Comparison of ENCODE assay signal across 18 cellular contexts in the genomic region with DNA sequence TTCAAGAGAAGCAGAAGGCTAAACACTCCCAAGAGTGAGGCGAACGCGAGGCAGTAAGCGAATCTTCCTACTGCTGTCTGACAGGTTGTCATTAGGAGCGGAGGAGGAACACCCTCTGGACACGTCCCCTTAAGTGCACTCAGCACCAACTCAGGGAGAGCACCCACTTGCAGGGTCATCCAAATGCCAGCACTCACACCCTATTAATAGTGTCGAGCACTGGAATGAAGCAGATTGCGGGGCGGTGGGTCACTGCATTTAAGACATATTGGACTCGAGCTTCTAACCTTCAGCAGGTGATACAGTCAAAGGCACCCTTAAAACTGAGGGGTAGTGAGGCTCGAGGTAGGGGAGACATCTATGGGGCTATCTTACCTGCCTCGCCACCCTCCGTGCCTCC. TPM values are rescaled to one million over a fixed set of nuclear protein-coding genes. Genes with fewer than 3 reads are reported as not detected.
DNase-seq lines count a peak whose midpoint lies in the region; ATAC-seq and TF ChIP-seq lines count a peak whose summit lies in the region.
"Had no signal": no experiment of that assay in that cellular context is flagged by ENCODE, and none has a peak within 500 bp of the region (broad histone marks: within the 10 kb centered on the region; RNA-seq: fewer than 3 reads in every experiment).

No MANE protein-coding gene starts in this region.

- no peak for ATAC-seq in CD4-positive, CD25-positive, alpha-beta regulatory T cell (ENCODE audit: low read depth in 2 of 2)
- ATAC-seq in naive thymus-derived CD4-positive, alpha-beta T cell: no peak
- no peak for ATAC-seq in HG03378 (IDR thresholded peaks at IDR 0.05; ENCODE audit: unreplicated experiment)
- ATAC-seq: PC-3 had no signal

- peaks cover 33% of the 10 kb centered on the region for H3K36me3 ChIP-seq in CD4-positive, CD25-positive, alpha-beta regulatory T cell (ENCODE audit: control insufficient read depth, insufficient read depth, low read length)
- peaks cover 23% of the 10 kb centered on the region for H3K36me3 ChIP-seq in CD4-positive, alpha-beta memory T cell (ENCODE audit: insufficient read depth, low read length)
- peaks cover 0 to 36% of the 10 kb centered on the region in 2 donors for H3K36me3 ChIP-seq in adrenal gland (replicated peaks in 1 of 2)
- H3K36me3 ChIP-seq in naive thymus-derived CD4-positive, alpha-beta T cell (ENCODE audit: control insufficient read depth in 2 of 3, insufficient read depth in 3 of 3, low read length in 3 of 3): peaks cover 0 to 24% (median 0%) of the 10 kb centered on the region in 3 experiments
- H3K36me3 ChIP-seq: SJSA1 had no signal

- peaks cover 34% of the 10 kb centered on the region for H3K36me3 Mint-ChIP-seq in CD4-positive, CD25-positive, alpha-beta regulatory T cell
- H3K36me3 Mint-ChIP-seq in CD4-positive, alpha-beta memory T cell: peaks cover 50 to 62% of the 10 kb centered on the region in 2 donors
- peaks cover 17 to 60% (median 51%) of the 10 kb centered on the region in 5 donors for H3K36me3 Mint-ChIP-seq in naive thymus-derived CD4-positive, alpha-beta T cell

- H3K27ac Mint-ChIP-seq in CD4-positive, CD25-positive, alpha-beta regulatory T cell: peak overlapping the region in 1 of 3 donors; percentile 94
- peak overlapping the region; percentile 66 to 96 (median 85) for H3K27ac Mint-ChIP-seq in CD4-positive, alpha-beta memory T cell
- H3K27ac Mint-ChIP-seq in naive thymus-derived CD4-positive, alpha-beta T cell: peak overlapping the region in 7 of 9 donors; percentile 54 to 91 (median 83)

- peak overlapping the region in 3 of 4 donors; percentile 42 to 82 (median 72) for H3K4me3 Mint-ChIP-seq in CD4-positive, CD25-positive, alpha-beta regulatory T cell
- peak overlapping the region in 7 of 8 donors; percentile 70 to 90 (median 78) for H3K4me3 Mint-ChIP-seq in CD4-positive, alpha-beta memory T cell
- H3K4me3 Mint-ChIP-seq in naive thymus-derived CD4-positive, alpha-beta T cell: peak overlapping the region; percentile 53 to 77 (median 74)

- H3K4me1 ChIP-seq in CD4-positive, CD25-positive, alpha-beta regulatory T cell (ENCODE audit: control insufficient read depth, insufficient read depth, low read length, poor library complexity, severe bottlenecking): peaks cover 51% of the 10 kb centered on the region
- peaks cover 87% of the 10 kb centered on the region for H3K4me1 ChIP-seq in CD4-positive, alpha-beta memory T cell (ENCODE audit: insufficient read depth, low read length)
- H3K4me1 ChIP-seq in adrenal gland (replicated peaks in 1 of 2): peaks cover 34 to 58% of the 10 kb centered on the region in 2 donors
- peaks cover 34 to 62% of the 10 kb centered on the region in 2 donors for H3K4me1 ChIP-seq in naive thymus-derived CD4-positive, alpha-beta T cell (ENCODE audit: control insufficient read depth in 2 of 2, insufficient read depth in 2 of 2, low read length in 2 of 2)

- no peak for DNase-seq in CD4-positive, CD25-positive, alpha-beta regulatory T cell
- DNase-seq in CD4-positive, alpha-beta memory T cell: no peak
- DNase-seq in adrenal gland (no peak), OCI-M1 (lab: John Stamatoyannopoulos, UW) (no peak), dermis blood vessel endothelial cell (no peak)
- no peak for DNase-seq in naive thymus-derived CD4-positive, alpha-beta T cell
- DNase-seq: activated CD4-positive, alpha-beta T cell treated with anti-CD3 and anti-CD28 coated beads for 1 hour; GOT3; NCI-H1105 treated with DMSO at 0.1 percent for 48 hours; NCI-H2171 treated with DMSO at 0.1 percent for 48 hours; NCI-H774; PC-3; T1000 had no signal

- H3K9me3 ChIP-seq in CD4-positive, CD25-positive, alpha-beta regulatory T cell (ENCODE audit: control insufficient read depth in 2 of 2, low read length in 2 of 2): no peaks in the 10 kb centered on the region
- H3K9me3 ChIP-seq in CD4-positive, alpha-beta memory T cell (ENCODE audit: control insufficient read depth in 1 of 2, low read length in 2 of 2): no peaks in the 10 kb centered on the region
- no peaks in the 10 kb centered on the region for H3K9me3 ChIP-seq in adrenal gland (replicated peaks in 1 of 3)
- no peaks in the 10 kb centered on the region for H3K9me3 ChIP-seq in naive thymus-derived CD4-positive, alpha-beta T cell (ENCODE audit: control insufficient read depth in 2 of 3, low read length in 3 of 3)
- H3K9me3 ChIP-seq: ascending aorta, neutrophil, SJSA1 had no signal

- CTCF ChIA-PET in CD4-positive, alpha-beta memory T cell (lab: Charles Lee; ENCODE audit: partially characterized antibody): interaction anchor here (0.9 to 1.5 kb wide), 4 partner anchors 8 to 36 kb away, joined by 3 to 10 read pairs (median 5); no protein-coding TSS in a partner anchor
- CTCF ChIA-PET in naive thymus-derived CD4-positive, alpha-beta T cell (lab: Charles Lee): interaction anchor here (0.5 to 2.0 kb wide), 6 partner anchors 7 to 38 kb away, joined by 3 to 14 read pairs (median 3); no protein-coding TSS in a partner anchor

- no peaks in the 10 kb centered on the region for H3K9me3 Mint-ChIP-seq in CD4-positive, CD25-positive, alpha-beta regulatory T cell
- H3K9me3 Mint-ChIP-seq in CD4-positive, alpha-beta memory T cell: no peaks in the 10 kb centered on the region
- H3K9me3 Mint-ChIP-seq in naive thymus-derived CD4-positive, alpha-beta T cell: no peaks in the 10 kb centered on the region
- H3K9me3 Mint-ChIP-seq: activated T-helper 2 cell treated with anti-CD3 and anti-CD28 coated beads, Interferon-gamma antibody, Interleukin-2, Interleukin-4, amounts not matched to agents 10 μg/mL and 5 μg/mL and 100 μg/mL, durations not matched to agents 14 hours and 24 hours and 36 hours had no signal

- peaks cover 21 to 65% (median 46%) of the 10 kb centered on the region in 4 donors for H3K4me1 Mint-ChIP-seq in CD4-positive, CD25-positive, alpha-beta regulatory T cell
- peaks cover 51 to 93% (median 68%) of the 10 kb centered on the region in 4 donors for H3K4me1 Mint-ChIP-seq in CD4-positive, alpha-beta memory T cell
- peaks cover 38 to 78% (median 70%) of the 10 kb centered on the region in 7 donors for H3K4me1 Mint-ChIP-seq in naive thymus-derived CD4-positive, alpha-beta T cell

- H3K27ac ChIP-seq in CD4-positive, CD25-positive, alpha-beta regulatory T cell (ENCODE audit: insufficient read depth, low read length, poor library complexity, severe bottlenecking): no peak overlapping the region
- H3K27ac ChIP-seq in CD4-positive, alpha-beta memory T cell (ENCODE audit: low read depth, low read length): no peak overlapping the region
- peak overlapping the region in 3 of 5 donors; percentile 71 to 92 (median 81) for H3K27ac ChIP-seq in adrenal gland
- H3K27ac ChIP-seq in naive thymus-derived CD4-positive, alpha-beta T cell (ENCODE audit: low read depth, low read length): no peak overlapping the region
- H3K27ac ChIP-seq: ascending aorta, SJSA1 had no signal

- peaks cover under 1% of the 10 kb centered on the region for H3K27me3 Mint-ChIP-seq in CD4-positive, CD25-positive, alpha-beta regulatory T cell
- no peaks in the 10 kb centered on the region for H3K27me3 Mint-ChIP-seq in CD4-positive, alpha-beta memory T cell
- no peaks in the 10 kb centered on the region for H3K27me3 Mint-ChIP-seq in naive thymus-derived CD4-positive, alpha-beta T cell

- intact Hi-C loops in CD4-positive, alpha-beta memory T cell (cut with micrococcal nuclease): no loop called here
- intact Hi-C loops in adrenal gland (cut with DNase I): no loop called here
- intact Hi-C loops in naive thymus-derived CD4-positive, alpha-beta T cell (cut with micrococcal nuclease): loop anchor here in 1 of 2 donors (2.0 kb wide), 1 partner anchor 17 kb away; no protein-coding TSS in a partner anchor

- WGBS in adrenal gland, 4 donors: 89 to 94% (median 90%) methylated on average over 12 to 13 of the region's 13 CpGs

- peak overlapping the region; percentile 51 for H3K4me3 ChIP-seq in CD4-positive, CD25-positive, alpha-beta regulatory T cell (ENCODE audit: low read depth, low read length)
- no peak overlapping the region for H3K4me3 ChIP-seq in CD4-positive, alpha-beta memory T cell (ENCODE audit: low read length in 2 of 2)
- no peak overlapping the region for H3K4me3 ChIP-seq in adrenal gland
- H3K4me3 ChIP-seq in naive thymus-derived CD4-positive, alpha-beta T cell (ENCODE audit: low read length): peak overlapping the region; percentile 37
- H3K4me3 ChIP-seq: ascending aorta, SJSA1 had no signal

- POLR2A ChIA-PET in CD4-positive, alpha-beta memory T cell (lab: Charles Lee; ENCODE audit: partially characterized antibody): interaction anchor here (0.6 to 2.1 kb wide), 12 partner anchors 9 to 98 kb away, joined by 3 to 18 read pairs (median 6); a partner anchor contains a TSS
- POLR2A ChIA-PET in naive thymus-derived CD4-positive, alpha-beta T cell (lab: Charles Lee): interaction anchor here (0.8 to 2.2 kb wide), 7 partner anchors 8 to 19 kb away, joined by 3 to 9 read pairs (median 3); no protein-coding TSS in a partner anchor

- no peak for TF ChIP-seq CTCF in adrenal gland (IDR thresholded peaks at IDR 0.05)

- no peak for TF ChIP-seq POLR2A in adrenal gland (IDR thresholded peaks at IDR 0.05)

- H3K27me3 ChIP-seq in CD4-positive, CD25-positive, alpha-beta regulatory T cell (ENCODE audit: control insufficient read depth, insufficient read depth, low read length): no peaks in the 10 kb centered on the region
- H3K27me3 ChIP-seq in CD4-positive, alpha-beta memory T cell (ENCODE audit: insufficient read depth, low read length): no peaks in the 10 kb centered on the region
- no peaks in the 10 kb centered on the region for H3K27me3 ChIP-seq in adrenal gland
- H3K27me3 ChIP-seq in naive thymus-derived CD4-positive, alpha-beta T cell (ENCODE audit: control insufficient read depth in 2 of 2, insufficient read depth in 2 of 2, low read length in 2 of 2): no peaks in the 10 kb centered on the region
- H3K27me3 ChIP-seq: ascending aorta, neutrophil, SJSA1 had no signal

RNA-seq across cellular contexts. Expression of a gene that starts 28.7 kb away (rescaled TPM):
- 68.6 TPM for total RNA-seq in CD4-positive, CD25-positive, alpha-beta regulatory T cell
- polyA plus RNA-seq in CD4-positive, CD25-positive, alpha-beta regulatory T cell: 10 to 100 TPM; 24.7 to 40.1 (median 31.6) TPM
- 10 to 100 TPM; 55.8 to 56.9 TPM for total RNA-seq in CD4-positive, alpha-beta memory T cell
- polyA plus RNA-seq in CD4-positive, alpha-beta memory T cell: 100 to 1,000 TPM in 1 of 2 donors, 10 to 100 TPM in 1; 48.2 to 118 TPM
- total RNA-seq in adrenal gland (100 to 1,000 TPM; 134 to 830 (median 180) TPM), dermis blood vessel endothelial cell (134 and 145 TPM in 2 replicates)
- 1,000 to 10,000 TPM in 1 of 3 donors, 100 to 1,000 TPM in 2; 119 to 1,158 (median 135) TPM for polyA plus RNA-seq in adrenal gland
- total RNA-seq in naive thymus-derived CD4-positive, alpha-beta T cell: 10 to 100 TPM; 18.5 to 64.7 (median 39.5) TPM
- 10 to 100 TPM; 38.2 to 49.6 TPM for polyA plus RNA-seq in naive thymus-derived CD4-positive, alpha-beta T cell

Comparison
In these comparisons a context has a peak if more than half of its experiments do, and no peak if none do; other contexts are left out.
1. H3K27ac ChIP-seq: peak in adrenal gland (3 of 5); none in CD4-positive, CD25-positive, alpha-beta regulatory T cell (single experiment), CD4-positive, alpha-beta memory T cell (single experiment) and naive thymus-derived CD4-positive, alpha-beta T cell (single experiment).
2. H3K4me3 ChIP-seq: peak in CD4-positive, CD25-positive, alpha-beta regulatory T cell (single experiment) and naive thymus-derived CD4-positive, alpha-beta T cell (single experiment); none in CD4-positive, alpha-beta memory T cell (0 of 2) and adrenal gland (0 of 4).
3. Peak in every context shown above with its lines, with median percentiles within 50 percentile points of each other: H3K4me3 Mint-ChIP-seq.